1 cellular context compared by ENCODE assay signal in the genomic region with DNA sequence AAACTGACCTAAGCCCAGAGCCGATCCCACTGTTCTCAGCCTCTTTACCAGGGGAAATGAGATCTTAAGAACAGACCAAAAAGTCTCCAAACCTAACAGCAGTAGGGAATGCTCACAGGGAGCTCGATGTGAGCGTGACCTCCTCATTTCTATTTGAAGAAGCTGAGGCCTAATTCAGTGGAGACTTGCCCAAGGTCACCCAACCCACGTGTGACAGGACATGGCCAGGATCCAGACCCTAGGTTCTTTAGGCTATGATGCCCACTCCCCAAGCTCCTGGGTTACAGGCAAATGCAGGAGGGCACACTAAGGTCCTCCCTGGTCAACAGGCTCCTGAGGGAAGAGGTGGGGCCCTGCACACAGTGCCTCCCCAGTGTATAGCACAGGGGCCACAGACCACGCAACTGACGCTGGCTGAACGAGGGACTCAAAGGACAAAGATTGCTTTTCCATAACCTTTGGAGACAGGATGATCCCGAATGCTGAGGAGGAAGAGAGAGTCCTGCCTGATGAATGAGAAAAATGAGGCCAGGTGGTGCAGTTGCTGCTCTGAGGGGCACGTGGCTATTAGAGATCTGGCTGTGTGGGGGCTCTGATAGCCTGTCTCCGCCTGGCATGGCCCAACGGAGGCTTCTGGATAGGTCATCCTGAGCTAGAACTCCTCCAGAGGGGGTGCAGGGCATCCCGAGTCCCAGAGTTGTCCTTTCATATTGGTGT.
TF ChIP-seq lines count a peak whose summit lies in the region.

No MANE protein-coding gene starts in this region.

TF ChIP-seq in A549, 52 proteins besides CTCF, POLR2A, EP300 and RAD21 (continued from another document):
- TF ChIP-seq, protein P1, sequence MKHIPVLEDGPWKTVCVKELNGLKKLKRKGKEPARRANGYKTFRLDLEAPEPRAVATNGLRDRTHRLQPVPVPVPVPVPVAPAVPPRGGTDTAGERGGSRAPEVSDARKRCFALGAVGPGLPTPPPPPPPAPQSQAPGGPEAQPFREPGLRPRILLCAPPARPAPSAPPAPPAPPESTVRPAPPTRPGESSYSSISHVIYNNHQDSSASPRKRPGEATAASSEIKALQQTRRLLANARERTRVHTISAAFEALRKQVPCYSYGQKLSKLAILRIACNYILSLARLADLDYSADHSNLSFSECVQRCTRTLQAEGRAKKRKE (CRISPR knock-in tag; IDR thresholded peaks at IDR 0.05; ENCODE audit: low read depth): peak; percentile 63; the same call in 1 of the 2 replicates
- no peak for TF ChIP-seq CEBPB (IDR thresholded peaks at IDR 0.05)
- TF ChIP-seq ZNF302 (CRISPR knock-in tag; IDR thresholded peaks at IDR 0.05): no peak
- no peak for TF ChIP-seq RNF2 (IDR thresholded peaks at IDR 0.05; ENCODE audit: borderline replicate concordance, low read depth)
- TF ChIP-seq MAFK (IDR thresholded peaks at IDR 0.05; ENCODE audit: partially characterized antibody): no peak
- no peak for TF ChIP-seq BHLHE40 (IDR thresholded peaks at IDR 0.05; ENCODE audit: low read depth, low read length)
- no peak for TF ChIP-seq ESRRA (IDR thresholded peaks at IDR 0.05; ENCODE audit: borderline replicate concordance, low read length)
- TF ChIP-seq, protein P2, sequence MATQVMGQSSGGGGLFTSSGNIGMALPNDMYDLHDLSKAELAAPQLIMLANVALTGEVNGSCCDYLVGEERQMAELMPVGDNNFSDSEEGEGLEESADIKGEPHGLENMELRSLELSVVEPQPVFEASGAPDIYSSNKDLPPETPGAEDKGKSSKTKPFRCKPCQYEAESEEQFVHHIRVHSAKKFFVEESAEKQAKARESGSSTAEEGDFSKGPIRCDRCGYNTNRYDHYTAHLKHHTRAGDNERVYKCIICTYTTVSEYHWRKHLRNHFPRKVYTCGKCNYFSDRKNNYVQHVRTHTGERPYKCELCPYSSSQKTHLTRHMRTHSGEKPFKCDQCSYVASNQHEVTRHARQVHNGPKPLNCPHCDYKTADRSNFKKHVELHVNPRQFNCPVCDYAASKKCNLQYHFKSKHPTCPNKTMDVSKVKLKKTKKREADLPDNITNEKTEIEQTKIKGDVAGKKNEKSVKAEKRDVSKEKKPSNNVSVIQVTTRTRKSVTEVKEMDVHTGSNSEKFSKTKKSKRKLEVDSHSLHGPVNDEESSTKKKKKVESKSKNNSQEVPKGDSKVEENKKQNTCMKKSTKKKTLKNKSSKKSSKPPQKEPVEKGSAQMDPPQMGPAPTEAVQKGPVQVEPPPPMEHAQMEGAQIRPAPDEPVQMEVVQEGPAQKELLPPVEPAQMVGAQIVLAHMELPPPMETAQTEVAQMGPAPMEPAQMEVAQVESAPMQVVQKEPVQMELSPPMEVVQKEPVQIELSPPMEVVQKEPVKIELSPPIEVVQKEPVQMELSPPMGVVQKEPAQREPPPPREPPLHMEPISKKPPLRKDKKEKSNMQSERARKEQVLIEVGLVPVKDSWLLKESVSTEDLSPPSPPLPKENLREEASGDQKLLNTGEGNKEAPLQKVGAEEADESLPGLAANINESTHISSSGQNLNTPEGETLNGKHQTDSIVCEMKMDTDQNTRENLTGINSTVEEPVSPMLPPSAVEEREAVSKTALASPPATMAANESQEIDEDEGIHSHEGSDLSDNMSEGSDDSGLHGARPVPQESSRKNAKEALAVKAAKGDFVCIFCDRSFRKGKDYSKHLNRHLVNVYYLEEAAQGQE (IDR thresholded peaks at IDR 0.05): 0 out of 2 replicates have a peak, but pooled peaks have one; percentile 10
- no peak for TF ChIP-seq MYC (IDR thresholded peaks at IDR 0.05; ENCODE audit: borderline replicate concordance, low read length)
- TF ChIP-seq HDAC2 (IDR thresholded peaks at IDR 0.05): no peak
- TF ChIP-seq SMC3 (IDR thresholded peaks at IDR 0.05): no peak
- TF ChIP-seq, protein P3, sequence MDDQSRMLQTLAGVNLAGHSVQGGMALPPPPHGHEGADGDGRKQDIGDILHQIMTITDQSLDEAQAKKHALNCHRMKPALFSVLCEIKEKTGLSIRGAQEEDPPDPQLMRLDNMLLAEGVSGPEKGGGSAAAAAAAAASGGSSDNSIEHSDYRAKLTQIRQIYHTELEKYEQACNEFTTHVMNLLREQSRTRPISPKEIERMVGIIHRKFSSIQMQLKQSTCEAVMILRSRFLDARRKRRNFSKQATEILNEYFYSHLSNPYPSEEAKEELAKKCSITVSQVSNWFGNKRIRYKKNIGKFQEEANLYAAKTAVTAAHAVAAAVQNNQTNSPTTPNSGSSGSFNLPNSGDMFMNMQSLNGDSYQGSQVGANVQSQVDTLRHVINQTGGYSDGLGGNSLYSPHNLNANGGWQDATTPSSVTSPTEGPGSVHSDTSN (IDR thresholded peaks at IDR 0.05): no peak
- TF ChIP-seq NFE2L2 (conservative IDR thresholded peaks at IDR 0.05; ENCODE audit: low read length): no peak
- TF ChIP-seq HOXA7 (CRISPR knock-in tag; IDR thresholded peaks at IDR 0.05): 0 out of 2 replicates have a peak, but pooled peaks have one; percentile 20
- no peak for TF ChIP-seq CBX8 (IDR thresholded peaks at IDR 0.05)
- no peak for TF ChIP-seq ZSCAN20 (CRISPR knock-in tag; IDR thresholded peaks at IDR 0.05)
- TF ChIP-seq, protein P4, sequence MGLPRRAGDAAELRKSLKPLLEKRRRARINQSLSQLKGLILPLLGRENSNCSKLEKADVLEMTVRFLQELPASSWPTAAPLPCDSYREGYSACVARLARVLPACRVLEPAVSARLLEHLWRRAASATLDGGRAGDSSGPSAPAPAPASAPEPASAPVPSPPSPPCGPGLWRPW (IDR thresholded peaks at IDR 0.05): no peak
- TF ChIP-seq FOXS1 (CRISPR knock-in tag; IDR thresholded peaks at IDR 0.05): no peak
- TF ChIP-seq EHF (CRISPR knock-in tag; IDR thresholded peaks at IDR 0.05): 0 out of 2 replicates have a peak, but pooled peaks have one; percentile 51
- TF ChIP-seq NR3C1 (IDR thresholded peaks at IDR 0.05): no peak
